12 cellular contexts compared by ENCODE assay signal in genomic region chr3:147298511-147298982, GRCh38.
DNase-seq lines count a peak whose midpoint lies in the region; TF ChIP-seq lines count a peak whose summit lies in the region.
"Had no signal": no experiment of that assay in that cellular context is flagged by ENCODE, and none has a peak within 500 bp of the region (broad histone marks: within the 10 kb centered on the region; RNA-seq: fewer than 3 reads in every experiment).

No MANE protein-coding gene starts in this region.

- DNase-seq in MCF 10A (ENCODE audit: unreplicated experiment) (peak; percentile 77), breast epithelium (ENCODE audit: low spot score in 2 of 2) (no peak), SW480 (ENCODE audit: low spot score) (peak; percentile 4), glomerular endothelial cell (ENCODE audit: extremely low read depth, low read depth, low spot score) (peak; percentile 48), GM10266 (ENCODE audit: extremely low spot score) (no peak), NOMO-1 (lab: John Stamatoyannopoulos, UW; ENCODE audit: unreplicated experiment in 2 of 2) (no peak)
- no peak for DNase-seq in activated T-helper 2 cell treated with anti-CD3 and anti-CD28 coated beads, Interferon-gamma antibody, Interleukin-2, Interleukin-4, amounts not matched to agents 10 μg/mL and 5 μg/mL and 100 μg/mL, durations not matched to agents 14 hours and 24 hours and 36 hours (ENCODE audit: low spot score)
- DNase-seq: activated CD4-positive, CD25-positive, alpha-beta regulatory T cell treated with anti-CD3 and anti-CD28 coated beads, Interleukin-2, amount 50 U/mL, for 72 hours; colonic mucosa; NCI-H1930 had no signal

- no peak overlapping the region for H3K4me3 ChIP-seq in breast epithelium
- peak overlapping the region; percentile 22 for H3K4me3 ChIP-seq in skeletal muscle satellite cell (ENCODE audit: low read length)
- H3K4me3 ChIP-seq: BLaER1 treated with 17β-estradiol and CSF1 and Interleukin-3, amounts not matched to agents 10 nM and 100 nM; colonic mucosa had no signal

- peak overlapping the region; percentile 60 for H3K4me2 ChIP-seq in skeletal muscle satellite cell (ENCODE audit: low read length)
- H3K4me2 ChIP-seq: BLaER1 treated with 17β-estradiol and CSF1 and Interleukin-3, amounts not matched to agents 10 nM and 100 nM had no signal

- H3K27ac Mint-ChIP-seq in MCF 10A (ENCODE audit: low read depth, unreplicated experiment), result no peak overlapping the region
- H3K27ac Mint-ChIP-seq in activated T-helper 2 cell treated with anti-CD3 and anti-CD28 coated beads, Interferon-gamma antibody, Interleukin-2, Interleukin-4, amounts not matched to agents 10 μg/mL and 5 μg/mL and 100 μg/mL, durations not matched to agents 14 hours and 24 hours and 36 hours, result no peak overlapping the region

- no peak for TF ChIP-seq POLR2A in breast epithelium (IDR thresholded peaks at IDR 0.05)

- no peaks in the 10 kb centered on the region for H3K9me3 Mint-ChIP-seq in MCF 10A (ENCODE audit: unreplicated experiment)
- H3K9me3 Mint-ChIP-seq in activated T-helper 2 cell treated with anti-CD3 and anti-CD28 coated beads, Interferon-gamma antibody, Interleukin-2, Interleukin-4, amounts not matched to agents 10 μg/mL and 5 μg/mL and 100 μg/mL, durations not matched to agents 14 hours and 24 hours and 36 hours, result no peaks in the 10 kb centered on the region

- CTCF ChIA-PET in MCF 10A (lab: Yijun Ruan, JAX), result no interaction called here

- TF ChIP-seq CTCF in MCF 10A (IDR thresholded peaks at IDR 0.05; ENCODE audit: unreplicated experiment) (no peak), breast epithelium (IDR thresholded peaks at IDR 0.05) (no peak), GM10266 (IDR thresholded peaks at IDR 0.05; ENCODE audit: control insufficient read depth, insufficient read depth, low read depth, missing control alignments) (no peak)

- BruUV-seq in MCF 10A (replicated peaks; lab: Mats Ljungman, UMichigan), result no TSS peak

- H3K4me3 Mint-ChIP-seq in MCF 10A (ENCODE audit: unreplicated experiment), result no peak overlapping the region
- no peak overlapping the region for H3K4me3 Mint-ChIP-seq in activated T-helper 2 cell treated with anti-CD3 and anti-CD28 coated beads, Interferon-gamma antibody, Interleukin-2, Interleukin-4, amounts not matched to agents 10 μg/mL and 5 μg/mL and 100 μg/mL, durations not matched to agents 14 hours and 24 hours and 36 hours (ENCODE audit: low read depth)

- peaks cover 8% of the 10 kb centered on the region for H3K4me1 Mint-ChIP-seq in MCF 10A (ENCODE audit: insufficient read depth, unreplicated experiment)
- H3K4me1 Mint-ChIP-seq in activated T-helper 2 cell treated with anti-CD3 and anti-CD28 coated beads, Interferon-gamma antibody, Interleukin-2, Interleukin-4, amounts not matched to agents 10 μg/mL and 5 μg/mL and 100 μg/mL, durations not matched to agents 14 hours and 24 hours and 36 hours (ENCODE audit: low read depth), result no peaks in the 10 kb centered on the region

- no peaks in the 10 kb centered on the region for H3K9me3 ChIP-seq in breast epithelium
- H3K9me3 ChIP-seq in skeletal muscle satellite cell (replicated peaks; ENCODE audit: low read length), result no peaks in the 10 kb centered on the region
- H3K9me3 ChIP-seq: BLaER1 treated with 17β-estradiol and CSF1 and Interleukin-3, amounts not matched to agents 10 nM and 100 nM; colonic mucosa had no signal

- POLR2A ChIA-PET in MCF 10A (lab: Yijun Ruan, JAX), result interaction anchor here (0.7 kb wide), 1 partner anchor 1328 kb away, joined by 3 read pairs; no protein-coding TSS in a partner anchor

- H3K9ac ChIP-seq in skeletal muscle satellite cell (ENCODE audit: low read depth, low read length), result peak overlapping the region; percentile 48
- H3K9ac ChIP-seq: BLaER1 treated with 17β-estradiol and CSF1 and Interleukin-3, amounts not matched to agents 10 nM and 100 nM had no signal

- no peak overlapping the region for H3K27ac ChIP-seq in breast epithelium
- H3K27ac ChIP-seq: BLaER1 treated with 17β-estradiol and CSF1 and Interleukin-3, amounts not matched to agents 10 nM and 100 nM; colonic mucosa had no signal

- intact Hi-C loops in MCF 10A (cut with micrococcal nuclease) (no loop called here), breast epithelium (cut with DNase I; ENCODE audit: low total_unique reads) (no loop called here)
- intact Hi-C loops in activated T-helper 2 cell treated with anti-CD3 and anti-CD28 coated beads, Interferon-gamma antibody, Interleukin-2, Interleukin-4, amounts not matched to agents 10 μg/mL and 5 μg/mL and 100 μg/mL, durations not matched to agents 14 hours and 24 hours and 36 hours (cut with micrococcal nuclease), result no loop called here

- no peaks in the 10 kb centered on the region for H3K4me1 ChIP-seq in breast epithelium
- peaks cover 21% of the 10 kb centered on the region for H3K4me1 ChIP-seq in skeletal muscle satellite cell (ENCODE audit: control insufficient read depth, insufficient read depth, low read length)
- H3K4me1 ChIP-seq: BLaER1 treated with 17β-estradiol and CSF1 and Interleukin-3, amounts not matched to agents 10 nM and 100 nM; colonic mucosa had no signal

- no peaks in the 10 kb centered on the region for H3K36me3 Mint-ChIP-seq in MCF 10A (ENCODE audit: insufficient read depth, unreplicated experiment)
- H3K36me3 Mint-ChIP-seq in activated T-helper 2 cell treated with anti-CD3 and anti-CD28 coated beads, Interferon-gamma antibody, Interleukin-2, Interleukin-4, amounts not matched to agents 10 μg/mL and 5 μg/mL and 100 μg/mL, durations not matched to agents 14 hours and 24 hours and 36 hours (ENCODE audit: low read depth), result no peaks in the 10 kb centered on the region

- no peaks in the 10 kb centered on the region for H3K27me3 ChIP-seq in breast epithelium
- H3K27me3 ChIP-seq in skeletal muscle satellite cell (ENCODE audit: control insufficient read depth, insufficient read depth, low read length), result no peaks in the 10 kb centered on the region
- H3K27me3 ChIP-seq: BLaER1 treated with 17β-estradiol and CSF1 and Interleukin-3, amounts not matched to agents 10 nM and 100 nM; colonic mucosa had no signal

- peaks cover 36% of the 10 kb centered on the region for H3K27me3 Mint-ChIP-seq in MCF 10A (ENCODE audit: insufficient read depth, unreplicated experiment)
- H3K27me3 Mint-ChIP-seq in activated T-helper 2 cell treated with anti-CD3 and anti-CD28 coated beads, Interferon-gamma antibody, Interleukin-2, Interleukin-4, amounts not matched to agents 10 μg/mL and 5 μg/mL and 100 μg/mL, durations not matched to agents 14 hours and 24 hours and 36 hours (ENCODE audit: low read depth), result no peaks in the 10 kb centered on the region

- H3K36me3 ChIP-seq in breast epithelium, result no peaks in the 10 kb centered on the region
- no peaks in the 10 kb centered on the region for H3K36me3 ChIP-seq in skeletal muscle satellite cell (ENCODE audit: insufficient read depth, low read length)
- H3K36me3 ChIP-seq: BLaER1 treated with 17β-estradiol and CSF1 and Interleukin-3, amounts not matched to agents 10 nM and 100 nM; colonic mucosa had no signal

Comparison
In these comparisons a context has a peak if more than half of its experiments do, and no peak if none do; other contexts are left out.
1. DNase-seq: peak in MCF 10A (single experiment), SW480 (single experiment) and glomerular endothelial cell (single experiment); none in breast epithelium (0 of 2), GM10266 (single experiment), activated T-helper 2 cell treated with anti-CD3 and anti-CD28 coated beads, Interferon-gamma antibody, Interleukin-2, Interleukin-4, amounts not matched to agents 10 μg/mL and 5 μg/mL and 100 μg/mL, durations not matched to agents 14 hours and 24 hours and 36 hours (single experiment) and NOMO-1 (0 of 2).